Comparison of ENCODE assay signal across 15 cellular contexts in the genomic region with DNA sequence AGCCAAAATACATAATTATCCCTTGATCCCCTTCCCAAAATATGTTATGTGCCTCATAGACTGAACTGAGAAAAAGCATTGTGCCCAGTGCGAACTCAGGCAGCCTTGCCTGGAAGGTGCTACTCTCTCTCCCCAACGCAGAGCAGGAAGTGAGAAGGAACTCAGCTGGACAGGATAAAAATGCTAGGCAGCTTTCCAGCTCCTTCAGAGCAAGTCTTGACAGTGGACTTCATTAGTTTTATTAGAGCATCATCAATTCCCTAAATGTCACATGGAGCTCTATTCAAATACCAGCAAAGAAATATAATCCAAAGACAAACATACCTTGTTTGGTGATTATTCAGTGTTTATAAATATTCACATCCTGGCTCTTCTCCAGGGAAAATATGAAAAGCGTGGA.
"Had no signal": no experiment of that assay in that cellular context is flagged by ENCODE, and none has a peak within 500 bp of the region (broad histone marks: within the 10 kb centered on the region; RNA-seq: fewer than 3 reads in every experiment).

No MANE protein-coding gene starts in this region.

- H3K36me3 Mint-ChIP-seq: naive B cell had no signal

- H3K27ac Mint-ChIP-seq: activated CD4-positive, alpha-beta memory T cell treated with anti-CD3 and anti-CD28 coated beads, Interleukin-2, amount 10 ng/mL, durations not matched to agents 7 days and 5 days; activated naive CD8-positive, alpha-beta T cell treated with anti-CD3 and anti-CD28 coated beads, Interleukin-2, amount 50 U/mL, for 24 hours; activated T-helper 1 cell treated with anti-CD3 and anti-CD28 coated beads, Interleukin-12 subunit alpha, Interleukin-12 subunit beta, Interleukin-2, Interleukin-4 antibody, amounts not matched to agents 30 ng/mL and 10 ng/mL and 1 ng/mL, durations not matched to agents 14 hours and 24 hours and 36 hours; naive B cell; stimulated activated naive B cell treated with anti-CD40 and anti-IgM and Interleukin-4, amounts not matched to agents 10 μg/mL and 1 μg/mL and 100 μg/mL, for 72 hours had no signal

- H3K27ac ChIP-seq: ascending aorta, tibial nerve had no signal

- H3K36me3 ChIP-seq: ascending aorta, tibial nerve had no signal

- H3K27me3 Mint-ChIP-seq: activated naive CD8-positive, alpha-beta T cell treated with anti-CD3 and anti-CD28 coated beads, Interleukin-2, amount 50 U/mL, for 24 hours had no signal

- DNase-seq: activated CD4-positive, alpha-beta memory T cell treated with anti-CD3 and anti-CD28 coated beads, Interleukin-2, amount 10 ng/mL, durations not matched to agents 7 days and 5 days; activated CD4-positive, alpha-beta T cell treated with anti-CD3 and anti-CD28 coated beads for 1 hour; activated CD8-positive, alpha-beta memory T cell treated with anti-CD3 and anti-CD28 coated beads, Interleukin-2, amount 50 U/mL, for 48 hours; activated naive CD4-positive, alpha-beta T cell; activated naive CD8-positive, alpha-beta T cell treated with anti-CD3 and anti-CD28 coated beads, Interleukin-2, amount 50 U/mL, for 24 hours; hippocampal formation; midbrain; naive B cell; posterior cingulate gyrus; right cardiac atrium; stimulated activated naive B cell treated with anti-CD40 and anti-IgM and Interleukin-4, amounts not matched to agents 10 μg/mL and 1 μg/mL and 100 μg/mL, for 72 hours; SW 1271 had no signal

- H3K4me1 ChIP-seq: ascending aorta, tibial nerve had no signal

- H3K4me1 Mint-ChIP-seq: activated CD4-positive, alpha-beta memory T cell treated with anti-CD3 and anti-CD28 coated beads, Interleukin-2, amount 10 ng/mL, durations not matched to agents 7 days and 5 days; activated naive CD8-positive, alpha-beta T cell treated with anti-CD3 and anti-CD28 coated beads, Interleukin-2, amount 50 U/mL, for 24 hours; naive B cell; stimulated activated naive B cell treated with anti-CD40 and anti-IgM and Interleukin-4, amounts not matched to agents 10 μg/mL and 1 μg/mL and 100 μg/mL, for 72 hours had no signal

- H3K4me3 ChIP-seq: ascending aorta, tibial nerve had no signal

- H3K4me3 Mint-ChIP-seq: activated CD4-positive, alpha-beta memory T cell treated with anti-CD3 and anti-CD28 coated beads, Interleukin-2, amount 10 ng/mL, durations not matched to agents 7 days and 5 days; activated naive CD8-positive, alpha-beta T cell treated with anti-CD3 and anti-CD28 coated beads, Interleukin-2, amount 50 U/mL, for 24 hours; activated T-helper 1 cell treated with anti-CD3 and anti-CD28 coated beads, Interleukin-12 subunit alpha, Interleukin-12 subunit beta, Interleukin-2, Interleukin-4 antibody, amounts not matched to agents 30 ng/mL and 10 ng/mL and 1 ng/mL, durations not matched to agents 14 hours and 24 hours and 36 hours; naive B cell; stimulated activated naive B cell treated with anti-CD40 and anti-IgM and Interleukin-4, amounts not matched to agents 10 μg/mL and 1 μg/mL and 100 μg/mL, for 72 hours had no signal

- H3K27me3 ChIP-seq: ascending aorta, tibial nerve had no signal

- ATAC-seq: activated naive CD8-positive, alpha-beta T cell treated with anti-CD3 and anti-CD28 coated beads, Interleukin-2, amount 50 U/mL, for 24 hours; right cardiac atrium; stimulated activated naive B cell treated with anti-CD40 and anti-IgM and Interleukin-4, amounts not matched to agents 10 μg/mL and 1 μg/mL and 100 μg/mL, for 72 hours had no signal
